9 cellular contexts compared by ENCODE assay signal in the genomic region with DNA sequence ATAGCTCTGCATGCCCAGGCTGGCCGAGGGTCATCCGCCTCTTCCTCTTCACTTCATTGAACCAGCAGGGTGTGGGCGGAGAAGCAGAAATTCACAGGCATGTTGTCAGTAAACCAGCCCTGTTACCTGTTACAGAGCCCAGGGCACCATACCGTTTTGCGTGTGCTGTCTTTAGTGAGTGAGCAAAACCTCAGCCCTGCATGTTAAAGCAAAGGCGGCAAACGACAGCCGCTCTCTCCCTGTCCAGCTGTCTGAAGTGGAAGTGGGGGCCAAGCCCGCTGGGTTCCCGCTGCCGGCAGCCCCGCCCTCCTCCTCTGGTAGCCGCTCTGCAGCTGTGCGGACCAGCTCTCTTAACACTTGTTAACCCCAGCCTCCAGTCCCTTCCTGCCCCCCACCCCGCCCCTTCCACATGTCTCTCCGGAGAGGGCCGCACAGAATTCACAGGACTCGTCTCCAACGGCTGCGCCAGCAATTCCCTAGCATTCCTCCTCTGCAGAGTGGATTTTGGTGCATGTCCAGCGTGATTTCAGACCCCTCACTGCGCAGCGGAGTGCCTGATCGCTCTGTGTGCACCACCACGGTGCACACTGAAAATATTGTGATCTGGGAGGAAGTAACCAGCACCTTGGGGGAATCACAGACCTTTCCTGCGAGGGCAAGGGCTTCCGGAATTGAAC. TPM values are rescaled to one million over a fixed set of nuclear protein-coding genes. Genes with fewer than 3 reads are reported as not detected.
DNase-seq lines count a peak whose midpoint lies in the region; ATAC-seq, FAIRE-seq and TF ChIP-seq lines count a peak whose summit lies in the region.
"Had no signal": no experiment of that assay in that cellular context is flagged by ENCODE, and none has a peak within 500 bp of the region (broad histone marks: within the 10 kb centered on the region; RNA-seq: fewer than 3 reads in every experiment).

No MANE protein-coding gene starts in this region.

- H3K4me3 Mint-ChIP-seq in WTC11 = no peak overlapping the region
- H3K4me3 Mint-ChIP-seq in activated CD4-positive, alpha-beta T cell treated with anti-CD3 and anti-CD28 coated beads for 36 hours = no peak overlapping the region
- H3K4me3 Mint-ChIP-seq: activated T-cell treated with anti-CD3 and anti-CD28 coated beads, Interleukin-2, amount 50 U/mL, for 24 hours had no signal

- ATAC-seq in WTC11 (peak; percentile 23; the same call in 1 of the 2 replicates), GM18502 (IDR thresholded peaks at IDR 0.05; ENCODE audit: poor library complexity, unreplicated experiment) (no peak)
- ATAC-seq in activated CD4-positive, alpha-beta T cell treated with anti-CD3 and anti-CD28 coated beads for 36 hours = no peak

- no peak for DNase-seq in GM12891 (ENCODE audit: insufficient read length, low spot score)
- DNase-seq in WTC11 (ENCODE audit: low spot score) = no peak
- peak; percentile 86 for DNase-seq in left ventricle myocardium inferior
- DNase-seq in prostate gland (ENCODE audit: low spot score) = no peak
- no peak for DNase-seq in activated CD4-positive, alpha-beta T cell treated with anti-CD3 and anti-CD28 coated beads for 36 hours
- no peak for DNase-seq in activated CD4-positive, alpha-beta T cell treated with anti-CD3 and anti-CD28 coated beads for 4 hours
- DNase-seq in NCI-H345 treated with DMSO at 0.1 percent for 48 hours (lab: John Stamatoyannopoulos, UW; ENCODE audit: unreplicated experiment) = no peak
- DNase-seq: activated T-cell treated with anti-CD3 and anti-CD28 coated beads, Interleukin-2, amount 50 U/mL, for 24 hours had no signal

- H3K9me3 ChIP-seq in left ventricle myocardium inferior (replicated peaks) (no peaks in the 10 kb centered on the region), prostate gland (no peaks in the 10 kb centered on the region)

- 20% methylated on average over 25 of the region's 27 CpGs for WGBS in prostate gland

- H3K4me1 ChIP-seq in left ventricle myocardium inferior (peaks cover 60% of the 10 kb centered on the region), prostate gland (replicated peaks) (peaks cover 4% of the 10 kb centered on the region)

- no peaks in the 10 kb centered on the region for H3K9me3 Mint-ChIP-seq in WTC11
- no peaks in the 10 kb centered on the region for H3K9me3 Mint-ChIP-seq in activated CD4-positive, alpha-beta T cell treated with anti-CD3 and anti-CD28 coated beads for 36 hours (ENCODE audit: low read depth)
- H3K9me3 Mint-ChIP-seq: activated T-cell treated with anti-CD3 and anti-CD28 coated beads, Interleukin-2, amount 50 U/mL, for 24 hours had no signal

- H3K4me1 Mint-ChIP-seq in WTC11 = peaks cover 43% of the 10 kb centered on the region
- H3K4me1 Mint-ChIP-seq in activated CD4-positive, alpha-beta T cell treated with anti-CD3 and anti-CD28 coated beads for 36 hours = peaks cover 12% of the 10 kb centered on the region

- POLR2A ChIA-PET in WTC11 (lab: Charles Lee) = no interaction called here
- POLR2A ChIA-PET in activated CD4-positive, alpha-beta T cell treated with anti-CD3 and anti-CD28 coated beads for 36 hours (lab: Charles Lee) = no interaction called here

- H3K36me3 ChIP-seq in left ventricle myocardium inferior (no peaks in the 10 kb centered on the region), prostate gland (no peaks in the 10 kb centered on the region)

- no peaks in the 10 kb centered on the region for H3K27me3 ChIP-seq in left ventricle myocardium inferior (ENCODE audit: low read depth)
- H3K27me3 ChIP-seq in prostate gland (replicated peaks; ENCODE audit: insufficient read depth) = no peaks in the 10 kb centered on the region

- TF ChIP-seq CTCF in WTC11 (IDR thresholded peaks at IDR 0.05) (no peak), left ventricle myocardium inferior (IDR thresholded peaks at IDR 0.05; ENCODE audit: borderline replicate concordance) (no peak), prostate gland (IDR thresholded peaks at IDR 0.05) (no peak)

- intact Hi-C loops in left ventricle myocardium inferior (cut with micrococcal nuclease) (no loop called here), prostate gland (cut with DNase I) (no loop called here)
- intact Hi-C loops in activated CD4-positive, alpha-beta T cell treated with anti-CD3 and anti-CD28 coated beads for 36 hours (cut with DNase I, micrococcal nuclease) = no loop called here

- FAIRE-seq in GM12891 (lab: Jason Lieb, UNC) = peak; percentile 61

- H3K27ac Mint-ChIP-seq in WTC11 = peak overlapping the region; percentile 81
- no peak overlapping the region for H3K27ac Mint-ChIP-seq in activated CD4-positive, alpha-beta T cell treated with anti-CD3 and anti-CD28 coated beads for 36 hours
- H3K27ac Mint-ChIP-seq: activated T-cell treated with anti-CD3 and anti-CD28 coated beads, Interleukin-2, amount 50 U/mL, for 24 hours had no signal

- H3K4me3 ChIP-seq in left ventricle myocardium inferior (peak overlapping the region; percentile 52), prostate gland (no peak overlapping the region)

- H3K27ac ChIP-seq in left ventricle myocardium inferior (replicated peaks) (peak overlapping the region; percentile 92), prostate gland (peak overlapping the region; percentile 59 to 61)

- CTCF ChIA-PET in WTC11 (lab: Charles Lee) = interaction anchor here (0.7 to 2.0 kb wide), 5 partner anchors 37 to 187 kb away, joined by 3 to 8 read pairs (median 4); a partner anchor contains a TSS
- CTCF ChIA-PET in activated CD4-positive, alpha-beta T cell treated with anti-CD3 and anti-CD28 coated beads for 36 hours (lab: Charles Lee) = no interaction called here

- peaks cover 3% of the 10 kb centered on the region; the same call in 1 of the 2 replicates for H3K27me3 Mint-ChIP-seq in WTC11 (ENCODE audit: low read depth)
- H3K27me3 Mint-ChIP-seq in activated CD4-positive, alpha-beta T cell treated with anti-CD3 and anti-CD28 coated beads for 36 hours = no peaks in the 10 kb centered on the region
- H3K27me3 Mint-ChIP-seq: activated T-cell treated with anti-CD3 and anti-CD28 coated beads, Interleukin-2, amount 50 U/mL, for 24 hours had no signal

- no peak for TF ChIP-seq POLR2A in GM12891 (IDR thresholded peaks at IDR 0.05; ENCODE audit: low read depth, low read length)
- no peak for TF ChIP-seq POLR2A in prostate gland (IDR thresholded peaks at IDR 0.05)

- no peaks in the 10 kb centered on the region for H3K36me3 Mint-ChIP-seq in WTC11
- H3K36me3 Mint-ChIP-seq in activated CD4-positive, alpha-beta T cell treated with anti-CD3 and anti-CD28 coated beads for 36 hours (ENCODE audit: low read depth) = peaks cover 4% of the 10 kb centered on the region

TF ChIP-seq in GM12891, 5 proteins besides CTCF, POLR2A, EP300 and RAD21:
- TF ChIP-seq SPI1 (IDR thresholded peaks at IDR 0.05; ENCODE audit: low read depth, low read length) (no peak), POLR2AphosphoS5 (IDR thresholded peaks at IDR 0.05; ENCODE audit: low read depth, low read length) (no peak), POU2F2 (IDR thresholded peaks at IDR 0.05; ENCODE audit: low read depth, low read length) (no peak), TAF1 (IDR thresholded peaks at IDR 0.05; ENCODE audit: low read depth, low read length) (no peak), PAX5 (IDR thresholded peaks at IDR 0.05; ENCODE audit: insufficient read depth, low read length, severe bottlenecking) (no peak)

TF ChIP-seq in WTC11, 78 proteins besides CTCF, POLR2A, EP300 and RAD21 (continues in another document):
- TF ChIP-seq PRRX2 (CRISPR knock-in tag; IDR thresholded peaks at IDR 0.05) (no peak), FOXK1 (CRISPR knock-in tag; IDR thresholded peaks at IDR 0.05) (no peak), TEAD4 (CRISPR knock-in tag; IDR thresholded peaks at IDR 0.05) (no peak), MYBL2 (CRISPR knock-in tag; IDR thresholded peaks at IDR 0.05) (no peak), RELA (CRISPR knock-in tag; IDR thresholded peaks at IDR 0.05; ENCODE audit: borderline replicate concordance) (no peak), OVOL2 (CRISPR knock-in tag; IDR thresholded peaks at IDR 0.05; ENCODE audit: borderline replicate concordance) (no peak)
- TF ChIP-seq, protein P1, sequence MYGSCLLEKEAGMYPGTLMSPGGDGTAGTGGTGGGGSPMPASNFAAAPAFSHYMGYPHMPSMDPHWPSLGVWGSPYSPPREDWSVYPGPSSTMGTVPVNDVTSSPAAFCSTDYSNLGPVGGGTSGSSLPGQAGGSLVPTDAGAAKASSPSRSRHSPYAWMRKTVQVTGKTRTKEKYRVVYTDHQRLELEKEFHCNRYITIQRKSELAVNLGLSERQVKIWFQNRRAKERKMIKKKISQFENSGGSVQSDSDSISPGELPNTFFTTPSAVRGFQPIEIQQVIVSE (CRISPR knock-in tag; IDR thresholded peaks at IDR 0.05; ENCODE audit: borderline replicate concordance) = no peak
- TF ChIP-seq, protein P2, sequence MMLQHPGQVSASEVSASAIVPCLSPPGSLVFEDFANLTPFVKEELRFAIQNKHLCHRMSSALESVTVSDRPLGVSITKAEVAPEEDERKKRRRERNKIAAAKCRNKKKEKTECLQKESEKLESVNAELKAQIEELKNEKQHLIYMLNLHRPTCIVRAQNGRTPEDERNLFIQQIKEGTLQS (CRISPR knock-in tag; conservative IDR thresholded peaks at IDR 0.05) = no peak

RNA-seq across cellular contexts. Expression of a gene that starts 12.7 kb away (rescaled TPM):
- polyA plus RNA-seq in GM12891 (2012; ENCODE audit: low read depth, missing spikeins) = 2.0 TPM
- total RNA-seq in WTC11 (2021) (13.1 to 14.2 TPM (median 14.2 TPM) in 3 replicates), left ventricle myocardium inferior (6.2 TPM), prostate gland (10 to 100 TPM in 1 of 2 donors, 1 to 10 TPM in 1; 9.1 to 18.4 TPM)
- total RNA-seq in activated CD4-positive, alpha-beta T cell treated with anti-CD3 and anti-CD28 coated beads for 36 hours = 10 to 100 TPM in 1 of 2 experiments, 1 to 10 TPM in 1; 9.9 to 11.9 TPM

RNA-seq across cellular contexts. Expression of a gene that starts 34.0 kb away (rescaled TPM):
- 2.4 TPM for polyA plus RNA-seq in GM12891 (2012; ENCODE audit: low read depth, missing spikeins)
- 12.3 to 17.0 TPM (median 16.3 TPM) in 3 replicates for total RNA-seq in WTC11 (2021)
- 9.7 TPM for total RNA-seq in left ventricle myocardium inferior
- total RNA-seq in prostate gland = 10 to 100 TPM in 1 of 2 donors, 1 to 10 TPM in 1; 6.7 to 24.4 TPM
- total RNA-seq in activated CD4-positive, alpha-beta T cell treated with anti-CD3 and anti-CD28 coated beads for 36 hours = 1 to 10 TPM; 5.3 to 9.7 TPM

RNA-seq across cellular contexts. Expression of a gene that starts 36.8 kb away (rescaled TPM):
- polyA plus RNA-seq in GM12891 (2012; ENCODE audit: low read depth, missing spikeins) = not detected
- total RNA-seq in WTC11 (2021) (14.8 to 30.0 TPM (median 27.3 TPM) in 3 replicates), left ventricle myocardium inferior (1.5 TPM), prostate gland (1 to 10 TPM in 1 of 2 donors, under 1 TPM in 1; 0.27 to 3.6 TPM)
- under 1 TPM in 1 of 2 experiments, not detected in 1; 0.11 TPM for total RNA-seq in activated CD4-positive, alpha-beta T cell treated with anti-CD3 and anti-CD28 coated beads for 36 hours

RNA-seq across cellular contexts. Expression of a gene that starts 42.9 kb away (rescaled TPM):
- polyA plus RNA-seq in GM12891 (2012; ENCODE audit: low read depth, missing spikeins) = 3.0 TPM
- total RNA-seq in WTC11 (2021) (36.4 to 55.8 TPM (median 51.4 TPM) in 3 replicates), left ventricle myocardium inferior (20.0 TPM), prostate gland (10 to 100 TPM in 1 of 2 donors, 1 to 10 TPM in 1; 2.6 to 12.6 TPM)
- total RNA-seq in activated CD4-positive, alpha-beta T cell treated with anti-CD3 and anti-CD28 coated beads for 36 hours = not detected
